Comparison of ENCODE assay signal across 15 cellular contexts in genomic region chr2:223598994-223599645, GRCh38. TPM values are rescaled to one million over a fixed set of nuclear protein-coding genes. Genes with fewer than 3 reads are reported as not detected.
DNase-seq lines count a peak whose midpoint lies in the region; ATAC-seq and TF ChIP-seq lines count a peak whose summit lies in the region.
"Had no signal": no experiment of that assay in that cellular context is flagged by ENCODE, and none has a peak within 500 bp of the region (broad histone marks: within the 10 kb centered on the region; RNA-seq: fewer than 3 reads in every experiment).

No MANE protein-coding gene starts in this region.

- H2AFZ ChIP-seq in ACC112 (ENCODE audit: low read length, unreplicated experiment) (peak overlapping the region; percentile 28), hepatocyte (no peak overlapping the region)

- CTCF ChIA-PET in CD8-positive, alpha-beta T cell (lab: Charles Lee): interaction anchor here (0.9 kb wide), 1 partner anchor 9 kb away, joined by 3 read pairs; no protein-coding TSS in a partner anchor

- no peaks in the 10 kb centered on the region for H3K9me3 Mint-ChIP-seq in HFFc6
- no peaks in the 10 kb centered on the region for H3K9me3 Mint-ChIP-seq in CD8-positive, alpha-beta T cell
- H3K9me3 Mint-ChIP-seq: endodermal cell had no signal

- H3K4me1 ChIP-seq in ACC112 (ENCODE audit: control insufficient read depth, insufficient read depth, low read length, unreplicated experiment) (peaks cover 37% of the 10 kb centered on the region), hepatocyte (ENCODE audit: insufficient read depth) (no peaks in the 10 kb centered on the region)
- peaks cover 4% of the 10 kb centered on the region for H3K4me1 ChIP-seq in CD8-positive, alpha-beta T cell (ENCODE audit: insufficient read depth, low read length)

- no peaks in the 10 kb centered on the region for H3K9me3 ChIP-seq in hepatocyte (ENCODE audit: low read depth)
- no peaks in the 10 kb centered on the region for H3K9me3 ChIP-seq in CD8-positive, alpha-beta T cell (ENCODE audit: low read length)
- H3K9me3 ChIP-seq: BLaER1, neutrophil had no signal

- ATAC-seq in CD8-positive, alpha-beta T cell: no peak
- ATAC-seq: stimulated activated effector memory CD8-positive, alpha-beta T cell treated with anti-CD3 and anti-CD28 coated beads, Interleukin-12 subunit alpha, Interleukin-12 subunit beta, amount 100 ng/mL, for 72 hours had no signal

- DNase-seq in HFFc6 (peak; percentile 66), astrocyte of the cerebellum (ENCODE audit: low read depth) (peak; percentile 87), hepatocyte (ENCODE audit: low spot score) (no peak), iPS-NIHi11 (ENCODE audit: low spot score) (no peak), inferior parietal cortex (ENCODE audit: extremely low spot score) (no peak), NCI-H2227 treated with DMSO at 0.1 percent for 48 hours (lab: John Stamatoyannopoulos, UW) (no peak)
- DNase-seq in CD8-positive, alpha-beta T cell: no peak
- DNase-seq: endodermal cell; hippocampal formation; NCI-H1436; stimulated activated CD4-positive, alpha-beta T cell treated with anti-CD3 and anti-CD28 coated beads, Interleukin-1b, Interleukin-23, amount 100 ng/mL, for 48 hours had no signal

- WGBS in hepatocyte (ENCODE audit: low lambda C conversion rate, missing lambda C conversion rate): 79% methylated on average over 2 of the region's 2 CpGs

- peaks cover 6% of the 10 kb centered on the region for H3K36me3 Mint-ChIP-seq in HFFc6 (ENCODE audit: low read depth)
- H3K36me3 Mint-ChIP-seq in CD8-positive, alpha-beta T cell: no peaks in the 10 kb centered on the region
- H3K36me3 Mint-ChIP-seq: stimulated activated effector memory CD8-positive, alpha-beta T cell treated with anti-CD3 and anti-CD28 coated beads, Interleukin-12 subunit alpha, Interleukin-12 subunit beta, amount 100 ng/mL, for 72 hours had no signal

- H3K27ac ChIP-seq in ACC112 (ENCODE audit: low read depth, low read length): peak overlapping the region; percentile 89
- peak overlapping the region; percentile 29 for H3K27ac ChIP-seq in hepatocyte
- no peak overlapping the region for H3K27ac ChIP-seq in CD8-positive, alpha-beta T cell (ENCODE audit: low read depth, low read length)
- H3K27ac ChIP-seq: BLaER1, neutrophil had no signal

- H4K20me1 ChIP-seq in hepatocyte (ENCODE audit: insufficient read depth, poor library complexity, severe bottlenecking): no peaks in the 10 kb centered on the region
- H4K20me1 ChIP-seq: BLaER1 had no signal

- intact Hi-C loops in CD8-positive, alpha-beta T cell (cut with DNase I, micrococcal nuclease): no loop called here

- peak overlapping the region; percentile 34; the same call in 1 of the 2 replicates for H3K4me3 ChIP-seq in ACC112 (ENCODE audit: low read depth, low read length)
- H3K4me3 ChIP-seq in astrocyte of the cerebellum (ENCODE audit: low read depth, low read length): no peak overlapping the region
- H3K4me3 ChIP-seq in hepatocyte: no peak overlapping the region
- no peak overlapping the region for H3K4me3 ChIP-seq in CD8-positive, alpha-beta T cell (ENCODE audit: low read depth, low read length)
- H3K4me3 ChIP-seq: BLaER1 had no signal

- H3K4me2 ChIP-seq in hepatocyte: no peak overlapping the region
- H3K4me2 ChIP-seq: BLaER1 had no signal

- peak overlapping the region; percentile 90 for H3K27ac Mint-ChIP-seq in HFFc6
- H3K27ac Mint-ChIP-seq in CD8-positive, alpha-beta T cell: no peak overlapping the region
- H3K27ac Mint-ChIP-seq: endodermal cell; stimulated activated effector memory CD8-positive, alpha-beta T cell treated with anti-CD3 and anti-CD28 coated beads, Interleukin-12 subunit alpha, Interleukin-12 subunit beta, amount 100 ng/mL, for 72 hours had no signal

- H3K36me3 ChIP-seq in ACC112 (ENCODE audit: insufficient read depth, low read length) (no peaks in the 10 kb centered on the region), hepatocyte (replicated peaks; ENCODE audit: insufficient read depth, low read depth) (no peaks in the 10 kb centered on the region)
- no peaks in the 10 kb centered on the region for H3K36me3 ChIP-seq in CD8-positive, alpha-beta T cell (ENCODE audit: insufficient read depth, low read length)
- H3K36me3 ChIP-seq: BLaER1, neutrophil had no signal

- peak overlapping the region; percentile 56 for H3K4me3 Mint-ChIP-seq in HFFc6
- no peak overlapping the region for H3K4me3 Mint-ChIP-seq in CD8-positive, alpha-beta T cell
- H3K4me3 Mint-ChIP-seq: endodermal cell; stimulated activated effector memory CD8-positive, alpha-beta T cell treated with anti-CD3 and anti-CD28 coated beads, Interleukin-12 subunit alpha, Interleukin-12 subunit beta, amount 100 ng/mL, for 72 hours had no signal

- H3K79me2 ChIP-seq in ACC112 (ENCODE audit: control insufficient read depth, insufficient read depth, low read length, unreplicated experiment): no peaks in the 10 kb centered on the region
- H3K79me2 ChIP-seq in hepatocyte: no peaks in the 10 kb centered on the region

- no peaks in the 10 kb centered on the region; the same call in 1 of the 2 replicates for H3K27me3 Mint-ChIP-seq in HFFc6 (ENCODE audit: insufficient read depth)
- H3K27me3 Mint-ChIP-seq in CD8-positive, alpha-beta T cell (ENCODE audit: low read depth): peaks cover 7% of the 10 kb centered on the region

- TF ChIP-seq CTCF in HFFc6 (IDR thresholded peaks at IDR 0.05) (no peak), astrocyte of the cerebellum (IDR thresholded peaks at IDR 0.05; ENCODE audit: low read depth, low read length, missing control alignments) (no peak), hepatocyte (IDR thresholded peaks at IDR 0.05; ENCODE audit: poor library complexity) (no peak)
- no peak for TF ChIP-seq CTCF in CD8-positive, alpha-beta T cell (IDR thresholded peaks at IDR 0.05)

- POLR2A ChIA-PET in CD8-positive, alpha-beta T cell (lab: Charles Lee): no interaction called here

- in situ Hi-C loops in astrocyte of the cerebellum (cut with HindIII; ENCODE audit: low sequenced_read_pairs): no loop called here

- H3K27me3 ChIP-seq in ACC112 (ENCODE audit: insufficient read depth, low read length) (no peaks in the 10 kb centered on the region), hepatocyte (no peaks in the 10 kb centered on the region)
- H3K27me3 ChIP-seq in CD8-positive, alpha-beta T cell (ENCODE audit: insufficient read depth, low read length): no peaks in the 10 kb centered on the region
- H3K27me3 ChIP-seq: BLaER1 had no signal

- H3K9me2 ChIP-seq in hepatocyte (replicated peaks; ENCODE audit: insufficient read depth): no peaks in the 10 kb centered on the region

- H3K4me1 Mint-ChIP-seq in HFFc6 (ENCODE audit: low read depth): peaks cover 49% of the 10 kb centered on the region
- peaks cover 6% of the 10 kb centered on the region for H3K4me1 Mint-ChIP-seq in CD8-positive, alpha-beta T cell (ENCODE audit: low read depth)
- H3K4me1 Mint-ChIP-seq: endodermal cell; stimulated activated effector memory CD8-positive, alpha-beta T cell treated with anti-CD3 and anti-CD28 coated beads, Interleukin-12 subunit alpha, Interleukin-12 subunit beta, amount 100 ng/mL, for 72 hours had no signal

RNA-seq across cellular contexts. Expression of gene SCG2, which starts 3.0 kb away (rescaled TPM):
- total RNA-seq in HFFc6 (2021; fragmentation: NEBNext Ultra II Directional; extraction: Animal tissue kit (Norgen Biotek cat#: 25700)): under 1 TPM; 0.23 to 0.97 (median 0.37) TPM
- total RNA-seq in hepatocyte: 14.0 and 14.2 TPM in 2 replicates
- polyA plus RNA-seq in hepatocyte: 21.8 and 23.0 TPM in 2 replicates
- not detected for total RNA-seq in CD8-positive, alpha-beta T cell

Comparison
In these comparisons a context has a peak if more than half of its experiments do, and no peak if none do; other contexts are left out.
1. DNase-seq: peak in HFFc6 (single experiment) and astrocyte of the cerebellum (single experiment); none in hepatocyte (single experiment), CD8-positive, alpha-beta T cell (0 of 7), iPS-NIHi11 (single experiment), inferior parietal cortex (single experiment) and NCI-H2227 treated with DMSO at 0.1 percent for 48 hours (single experiment).